ENCODE assay signal across 8 cellular contexts in the genomic region with DNA sequence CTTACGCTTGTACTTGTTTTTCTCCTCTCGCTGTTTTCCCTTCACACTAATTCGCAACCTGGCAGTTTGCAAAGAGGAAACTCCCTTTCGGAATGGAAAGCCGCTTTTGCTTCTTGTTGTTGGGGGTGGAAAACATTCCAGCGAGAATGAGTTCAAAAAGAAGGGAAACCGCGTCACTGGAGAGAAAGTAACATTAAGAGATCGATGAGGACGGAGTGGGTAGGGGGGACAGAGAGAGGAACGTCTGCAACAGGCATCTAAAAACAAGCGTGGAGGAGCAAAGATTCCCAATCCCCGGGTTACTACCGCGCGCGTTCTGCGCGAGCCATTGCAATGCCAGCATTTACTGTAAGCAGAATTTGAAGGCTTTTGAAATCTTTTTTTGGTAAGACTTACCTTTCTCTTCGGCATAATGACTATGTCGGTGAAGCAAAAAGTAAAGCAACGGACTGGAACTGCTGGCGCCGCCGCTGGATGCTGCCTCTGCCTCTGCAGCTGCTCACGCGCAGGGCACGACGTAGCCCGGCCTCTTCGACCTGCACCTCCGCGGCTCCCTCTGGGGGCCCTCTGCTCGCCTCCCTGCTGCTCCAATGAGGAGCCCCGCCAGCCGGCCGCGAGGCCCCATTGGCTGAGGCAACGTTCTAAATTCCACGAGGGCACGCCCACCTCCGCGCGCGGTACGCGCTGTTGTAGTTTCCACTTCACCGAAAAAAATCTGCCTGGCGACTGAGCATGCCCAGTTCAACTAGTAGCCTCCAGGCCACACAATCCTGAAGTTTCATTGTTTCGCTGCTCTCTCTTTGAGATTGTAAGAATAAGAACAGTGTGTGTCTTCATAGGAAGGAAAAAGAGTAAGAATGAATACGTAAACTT. TPM values are rescaled to one million over a fixed set of nuclear protein-coding genes. Genes with fewer than 3 reads are reported as not detected.
DNase-seq lines count a peak whose midpoint lies in the region; ATAC-seq and TF ChIP-seq lines count a peak whose summit lies in the region.

A gene (minus strand): TSS at position 533 of the 873 bp plus-strand sequence.

- POLR2A ChIA-PET in naive thymus-derived CD4-positive, alpha-beta T cell (lab: Charles Lee): interaction anchor here (1.6 kb wide), 1 partner anchor 156 kb away, joined by 7 read pairs; a partner anchor contains a TSS

- H3K9me2 ChIP-seq in Karpas-422 (replicated peaks; ENCODE audit: insufficient read depth, low read length): no peaks in the 10 kb centered on the region

- peak within 1 kb of the TSS; percentile 96 for H3K27ac Mint-ChIP-seq in activated T-helper 17 cell treated with anti-CD3 and anti-CD28 coated beads, Interleukin-2, amount 50 U/mL, for 72 hours
- H3K27ac Mint-ChIP-seq in naive thymus-derived CD4-positive, alpha-beta T cell: peak within 1 kb of the TSS; percentile 64 to 96 (median 90)
- H3K27ac Mint-ChIP-seq in stimulated activated naive B cell treated with anti-CD40 and anti-IgM and Interleukin-4, amounts not matched to agents 10 μg/mL and 1 μg/mL and 100 μg/mL, for 72 hours: peak within 1 kb of the TSS; percentile 88

- H3K9ac ChIP-seq in DND-41 (ENCODE audit: low read depth, low read length) (peak within 1 kb of the TSS; percentile 73), Karpas-422 (ENCODE audit: low read length) (peak within 1 kb of the TSS; percentile 92), fibroblast of lung (ENCODE audit: insufficient read depth, low read length) (peak within 1 kb of the TSS; percentile 74)

- peak; percentile 94 for ATAC-seq in DND-41 (ENCODE audit: insufficient read depth, low read depth)
- peak; percentile 93 for ATAC-seq in GM21825 (IDR thresholded peaks at IDR 0.05; ENCODE audit: unreplicated experiment)
- ATAC-seq in activated T-helper 17 cell treated with anti-CD3 and anti-CD28 coated beads, Interleukin-2, amount 50 U/mL, for 72 hours (replicated peaks): peak; percentile 95
- ATAC-seq in naive thymus-derived CD4-positive, alpha-beta T cell: peak; percentile 98
- ATAC-seq in stimulated activated naive B cell treated with anti-CD40 and anti-IgM and Interleukin-4, amounts not matched to agents 10 μg/mL and 1 μg/mL and 100 μg/mL, for 72 hours (replicated peaks): peak; percentile 96

- peak within 1 kb of the TSS; percentile 99 for H3K4me3 Mint-ChIP-seq in activated T-helper 17 cell treated with anti-CD3 and anti-CD28 coated beads, Interleukin-2, amount 50 U/mL, for 72 hours
- peak within 1 kb of the TSS; percentile 92 to 100 (median 98) for H3K4me3 Mint-ChIP-seq in naive thymus-derived CD4-positive, alpha-beta T cell
- peak within 1 kb of the TSS; percentile 91 to 96 for H3K4me3 Mint-ChIP-seq in stimulated activated naive B cell treated with anti-CD40 and anti-IgM and Interleukin-4, amounts not matched to agents 10 μg/mL and 1 μg/mL and 100 μg/mL, for 72 hours

- H3K27ac ChIP-seq in DND-41 (ENCODE audit: low read length): peak within 1 kb of the TSS; percentile 90
- peak within 1 kb of the TSS; percentile 74 for H3K27ac ChIP-seq in Karpas-422 (ENCODE audit: low read length)
- H3K27ac ChIP-seq in fibroblast of lung (ENCODE audit: insufficient read depth, low read length): peak within 1 kb of the TSS; percentile 87
- H3K27ac ChIP-seq in naive thymus-derived CD4-positive, alpha-beta T cell (ENCODE audit: low read depth, low read length): peak within 1 kb of the TSS; percentile 62

- no peaks in the 10 kb centered on the region; the same call in 1 of the 2 replicates for H3K36me3 ChIP-seq in DND-41 (ENCODE audit: insufficient read depth, low read length)
- peaks cover 3% of the 10 kb centered on the region; the same call in 1 of the 2 replicates for H3K36me3 ChIP-seq in Karpas-422 (ENCODE audit: insufficient read depth, low read length)
- no peaks in the 10 kb centered on the region for H3K36me3 ChIP-seq in fibroblast of lung (ENCODE audit: control insufficient read depth, insufficient read depth, low read length)
- peaks cover 0 to 6% (median 0%) of the 10 kb centered on the region in 3 experiments for H3K36me3 ChIP-seq in naive thymus-derived CD4-positive, alpha-beta T cell (ENCODE audit: control insufficient read depth in 2 of 3, insufficient read depth in 3 of 3, low read length in 3 of 3)

- intact Hi-C loops in naive thymus-derived CD4-positive, alpha-beta T cell (cut with micrococcal nuclease): loop anchor here (1.0 to 5.0 kb wide), 11 partner anchors 156 to 872 kb away; a partner anchor contains a TSS

- H3K4me2 ChIP-seq in DND-41 (ENCODE audit: insufficient read depth, low read length): peak within 1 kb of the TSS; percentile 72
- peak within 1 kb of the TSS; percentile 88 for H3K4me2 ChIP-seq in Karpas-422 (ENCODE audit: low read depth, low read length, poor library complexity, severe bottlenecking)
- H3K4me2 ChIP-seq in fibroblast of lung (ENCODE audit: extremely low read depth, insufficient read depth, low read length): peak within 1 kb of the TSS; percentile 82

- H3K79me2 ChIP-seq in DND-41 (ENCODE audit: insufficient read depth, low read length) (peaks cover 49% of the 10 kb centered on the region), Karpas-422 (ENCODE audit: low read length) (peaks cover 48% of the 10 kb centered on the region), fibroblast of lung (ENCODE audit: control insufficient read depth, insufficient read depth, low read length) (peaks cover 9% of the 10 kb centered on the region)

- DNase-seq in DND-41 (peak; percentile 96), Karpas-422 (peak; percentile 97), RPMI8226 (peak; percentile 86), fibroblast of lung (ENCODE audit: low read depth in 2 of 2) (peak; percentile 91 to 94)
- peak; percentile 85 to 94 (median 92) for DNase-seq in naive thymus-derived CD4-positive, alpha-beta T cell
- peak; percentile 96 for DNase-seq in stimulated activated naive B cell treated with anti-CD40 and anti-IgM and Interleukin-4, amounts not matched to agents 10 μg/mL and 1 μg/mL and 100 μg/mL, for 72 hours

- CTCF ChIA-PET in naive thymus-derived CD4-positive, alpha-beta T cell (lab: Charles Lee): no interaction called here

- H3K4me3 ChIP-seq in DND-41 (ENCODE audit: low read depth in 1 of 2, low read length in 2 of 2) (peak within 1 kb of the TSS; percentile 63 to 67), Karpas-422 (ENCODE audit: low read length) (peak within 1 kb of the TSS; percentile 90), fibroblast of lung (replicated peaks in 1 of 4; ENCODE audit: control extremely low read depth in 1 of 4, insufficient read depth in 1 of 4, low read depth in 3 of 4, low read length in 4 of 4) (peak within 1 kb of the TSS; percentile 94 to 98 (median 96))
- peak within 1 kb of the TSS; percentile 89 for H3K4me3 ChIP-seq in naive thymus-derived CD4-positive, alpha-beta T cell (ENCODE audit: low read length)

- H3K36me3 Mint-ChIP-seq in activated T-helper 17 cell treated with anti-CD3 and anti-CD28 coated beads, Interleukin-2, amount 50 U/mL, for 72 hours (ENCODE audit: low read depth): no peaks in the 10 kb centered on the region
- H3K36me3 Mint-ChIP-seq in naive thymus-derived CD4-positive, alpha-beta T cell: peaks cover 0 to 4% (median 2%) of the 10 kb centered on the region in 5 donors
- peaks cover 2 to 25% of the 10 kb centered on the region in 2 donors for H3K36me3 Mint-ChIP-seq in stimulated activated naive B cell treated with anti-CD40 and anti-IgM and Interleukin-4, amounts not matched to agents 10 μg/mL and 1 μg/mL and 100 μg/mL, for 72 hours

- H3K27me3 Mint-ChIP-seq in activated T-helper 17 cell treated with anti-CD3 and anti-CD28 coated beads, Interleukin-2, amount 50 U/mL, for 72 hours: no peaks in the 10 kb centered on the region
- no peaks in the 10 kb centered on the region for H3K27me3 Mint-ChIP-seq in naive thymus-derived CD4-positive, alpha-beta T cell
- H3K27me3 Mint-ChIP-seq in stimulated activated naive B cell treated with anti-CD40 and anti-IgM and Interleukin-4, amounts not matched to agents 10 μg/mL and 1 μg/mL and 100 μg/mL, for 72 hours: no peaks in the 10 kb centered on the region

- no peaks in the 10 kb centered on the region for H3K27me3 ChIP-seq in DND-41 (ENCODE audit: insufficient read depth, low read length, poor library complexity)
- no peaks in the 10 kb centered on the region for H3K27me3 ChIP-seq in Karpas-422 (ENCODE audit: low read length)
- H3K27me3 ChIP-seq in fibroblast of lung (ENCODE audit: control insufficient read depth, insufficient read depth, low read length): no peaks in the 10 kb centered on the region
- no peaks in the 10 kb centered on the region for H3K27me3 ChIP-seq in naive thymus-derived CD4-positive, alpha-beta T cell (ENCODE audit: control insufficient read depth in 2 of 2, insufficient read depth in 2 of 2, low read length in 2 of 2)

- peaks cover 36% of the 10 kb centered on the region for H3K4me1 ChIP-seq in DND-41 (ENCODE audit: insufficient read depth, low read length)
- peaks cover 27% of the 10 kb centered on the region for H3K4me1 ChIP-seq in Karpas-422 (ENCODE audit: low read length)
- no peaks in the 10 kb centered on the region for H3K4me1 ChIP-seq in fibroblast of lung (ENCODE audit: control insufficient read depth, extremely low read depth, insufficient read depth, low read length)
- H3K4me1 ChIP-seq in naive thymus-derived CD4-positive, alpha-beta T cell (ENCODE audit: control insufficient read depth in 2 of 2, insufficient read depth in 2 of 2, low read length in 2 of 2): peaks cover 4 to 8% of the 10 kb centered on the region in 2 donors

- peaks cover 5% of the 10 kb centered on the region for H3K4me1 Mint-ChIP-seq in activated T-helper 17 cell treated with anti-CD3 and anti-CD28 coated beads, Interleukin-2, amount 50 U/mL, for 72 hours
- peaks cover 9 to 44% (median 30%) of the 10 kb centered on the region in 7 donors for H3K4me1 Mint-ChIP-seq in naive thymus-derived CD4-positive, alpha-beta T cell
- H3K4me1 Mint-ChIP-seq in stimulated activated naive B cell treated with anti-CD40 and anti-IgM and Interleukin-4, amounts not matched to agents 10 μg/mL and 1 μg/mL and 100 μg/mL, for 72 hours: peaks cover 17 to 19% of the 10 kb centered on the region in 2 donors

- H3K9me3 Mint-ChIP-seq in activated T-helper 17 cell treated with anti-CD3 and anti-CD28 coated beads, Interleukin-2, amount 50 U/mL, for 72 hours: no peaks in the 10 kb centered on the region
- peaks cover 0 to 3% (median 0%) of the 10 kb centered on the region in 11 donors for H3K9me3 Mint-ChIP-seq in naive thymus-derived CD4-positive, alpha-beta T cell
- peaks cover 0 to 2% of the 10 kb centered on the region in 2 donors for H3K9me3 Mint-ChIP-seq in stimulated activated naive B cell treated with anti-CD40 and anti-IgM and Interleukin-4, amounts not matched to agents 10 μg/mL and 1 μg/mL and 100 μg/mL, for 72 hours

- H2AFZ ChIP-seq in DND-41 (ENCODE audit: low read depth, low read length) (peak within 1 kb of the TSS; percentile 94), Karpas-422 (ENCODE audit: low read length) (peak within 1 kb of the TSS; percentile 85), fibroblast of lung (ENCODE audit: low read length) (peak within 1 kb of the TSS; percentile 96)

- H4K20me1 ChIP-seq in DND-41 (ENCODE audit: insufficient read depth, low read length): peaks cover 5% of the 10 kb centered on the region; the same call in 1 of the 2 replicates
- H4K20me1 ChIP-seq in Karpas-422 (ENCODE audit: insufficient read depth, low read depth, low read length): no peaks in the 10 kb centered on the region
- H4K20me1 ChIP-seq in fibroblast of lung (ENCODE audit: control insufficient read depth, extremely low read depth, insufficient read depth, low read length): peaks cover 2% of the 10 kb centered on the region

- TF ChIP-seq CTCF in DND-41 (IDR thresholded peaks at IDR 0.05; ENCODE audit: borderline replicate concordance, extremely low read depth, low read length, poor library complexity, severe bottlenecking) (no peak), fibroblast of lung (conservative IDR thresholded peaks at IDR 0.05 in 1 of 2, IDR thresholded peaks at IDR 0.05 in 1 of 2; ENCODE audit: low read depth in 1 of 2, low read length in 2 of 2) (peak in 1 of 2 donors; percentile 12)

- H3K9me3 ChIP-seq in DND-41 (ENCODE audit: insufficient read depth, low read length, severe bottlenecking): no peaks in the 10 kb centered on the region
- H3K9me3 ChIP-seq in Karpas-422 (ENCODE audit: low read length): no peaks in the 10 kb centered on the region
- no peaks in the 10 kb centered on the region for H3K9me3 ChIP-seq in fibroblast of lung (ENCODE audit: control insufficient read depth, insufficient read depth, low read depth, low read length)
- no peaks in the 10 kb centered on the region for H3K9me3 ChIP-seq in naive thymus-derived CD4-positive, alpha-beta T cell (ENCODE audit: control insufficient read depth in 2 of 3, low read length in 3 of 3)

RNA-seq across cellular contexts. Expression of the gene that starts here (rescaled TPM):
- total RNA-seq in Karpas-422 (2014; rRNA removed; shearing (Covaris generic); ENCODE audit: low replicate concordance): 125 and 148 TPM in 2 replicates
- total RNA-seq in activated T-helper 17 cell treated with anti-CD3 and anti-CD28 coated beads, Interleukin-2, amount 50 U/mL, for 72 hours: 10 to 100 TPM; 29.6 to 42.2 TPM
- total RNA-seq in fibroblast of lung: 28.5 and 30.2 TPM in 2 replicates
- 56.0 and 57.3 TPM in 2 replicates for polyA plus RNA-seq in fibroblast of lung
- 58.9 and 60.2 TPM in 2 replicates for polyA plus RNA-seq in fibroblast of lung (2012)
- polyA minus RNA-seq in fibroblast of lung (ENCODE audit: low replicate concordance): 0.55 and 1.7 TPM in 2 replicates
- 10 to 100 TPM; 28.8 to 59.7 (median 45.5) TPM for total RNA-seq in naive thymus-derived CD4-positive, alpha-beta T cell
- 100 to 1,000 TPM in 1 of 2 donors, 10 to 100 TPM in 1; 80.2 to 110 TPM for polyA plus RNA-seq in naive thymus-derived CD4-positive, alpha-beta T cell

Comparison
In these comparisons a context has a peak if more than half of its experiments do, and no peak if none do; other contexts are left out.
1. Peak in every context shown above with its lines: DNase-seq, ATAC-seq, H3K4me3 ChIP-seq and H3K27ac ChIP-seq.